Comparison of ENCODE assay signal across 9 cellular contexts in the genomic region with DNA sequence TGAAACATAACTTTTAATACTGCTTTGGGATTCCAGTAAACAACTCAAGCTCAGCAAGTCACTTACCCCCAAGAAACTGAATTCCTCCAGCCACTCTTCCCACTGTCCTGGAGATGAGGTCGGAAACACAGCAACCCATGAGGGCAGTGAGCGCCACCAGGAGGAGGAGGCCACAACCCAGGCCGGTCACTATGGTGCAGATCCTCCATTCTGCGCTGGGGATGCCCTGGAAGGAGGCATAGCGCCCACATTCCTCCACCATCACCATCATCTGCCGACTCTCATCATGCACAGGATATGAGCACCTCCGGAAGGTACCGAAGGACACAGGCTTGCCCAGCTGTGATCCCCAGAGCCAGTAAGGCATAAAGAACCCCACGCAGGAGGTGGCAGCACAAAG. TPM values are rescaled to one million over a fixed set of nuclear protein-coding genes. Genes with fewer than 3 reads are reported as not detected.
DNase-seq lines count a peak whose midpoint lies in the region; TF ChIP-seq lines count a peak whose summit lies in the region.
"Had no signal": no experiment of that assay in that cellular context is flagged by ENCODE, and none has a peak within 500 bp of the region (broad histone marks: within the 10 kb centered on the region; RNA-seq: fewer than 3 reads in every experiment).

No MANE protein-coding gene starts in this region.

- H3K27me3 ChIP-seq in breast epithelium (no peaks in the 10 kb centered on the region), dorsolateral prefrontal cortex (no peaks in the 10 kb centered on the region), uterus (no peaks in the 10 kb centered on the region)

- no peak overlapping the region for H3K4me3 Mint-ChIP-seq in MCF 10A (ENCODE audit: unreplicated experiment)
- peak overlapping the region; percentile 81 for H3K4me3 Mint-ChIP-seq in mesothelial cell of epicardium
- H3K4me3 Mint-ChIP-seq in activated CD4-positive, alpha-beta T cell treated with anti-CD3 and anti-CD28 coated beads, Interleukin-2, amount 10 ng/mL, durations not matched to agents 24 days and 14 days, result no peak overlapping the region

- no TSS peak for BruUV-seq in MCF 10A (replicated peaks; lab: Mats Ljungman, UMichigan)

- no peaks in the 10 kb centered on the region for H3K36me3 Mint-ChIP-seq in MCF 10A (ENCODE audit: insufficient read depth, unreplicated experiment)
- no peaks in the 10 kb centered on the region for H3K36me3 Mint-ChIP-seq in mesothelial cell of epicardium
- no peaks in the 10 kb centered on the region for H3K36me3 Mint-ChIP-seq in activated CD4-positive, alpha-beta T cell treated with anti-CD3 and anti-CD28 coated beads, Interleukin-2, amount 10 ng/mL, durations not matched to agents 24 days and 14 days (ENCODE audit: low read depth)

- H3K27ac ChIP-seq in breast epithelium (peak overlapping the region; percentile 11 to 26), dorsolateral prefrontal cortex (peak overlapping the region in 17 of 59 donors; percentile 2 to 87 (median 32)), uterus (peak overlapping the region; percentile 10 to 91)

- intact Hi-C loops in breast epithelium (cut with DNase I; ENCODE audit: low total_unique reads), result no loop called here
- intact Hi-C loops in MCF 10A (cut with micrococcal nuclease), result loop anchor here (5.0 kb wide), 1 partner anchor 98 kb away; no protein-coding TSS in a partner anchor
- intact Hi-C loops in dorsolateral prefrontal cortex (cut with DNase I), result loop anchor here (5.0 to 10.0 kb wide), 4 partner anchors 86 to 563 kb away; a partner anchor contains a TSS
- intact Hi-C loops in uterus (cut with DNase I; ENCODE audit: low total_unique reads), result no loop called here
- intact Hi-C loops in activated CD4-positive, alpha-beta T cell treated with anti-CD3 and anti-CD28 coated beads, Interleukin-2, amount 10 ng/mL, durations not matched to agents 24 days and 14 days (cut with micrococcal nuclease), result loop anchor here (5.0 kb wide), 2 partner anchors 57 to 1253 kb away; a partner anchor contains a TSS

- TF ChIP-seq POLR2A in breast epithelium (IDR thresholded peaks at IDR 0.05), result no peak
- TF ChIP-seq POLR2A in uterus (IDR thresholded peaks at IDR 0.05), result no peak

- peaks cover 15% of the 10 kb centered on the region for H3K4me1 Mint-ChIP-seq in MCF 10A (ENCODE audit: insufficient read depth, unreplicated experiment)
- H3K4me1 Mint-ChIP-seq in mesothelial cell of epicardium, result peaks cover 57% of the 10 kb centered on the region
- H3K4me1 Mint-ChIP-seq in activated CD4-positive, alpha-beta T cell treated with anti-CD3 and anti-CD28 coated beads, Interleukin-2, amount 10 ng/mL, durations not matched to agents 24 days and 14 days, result peaks cover 14% of the 10 kb centered on the region

- no peaks in the 10 kb centered on the region for H3K4me1 ChIP-seq in breast epithelium
- no peaks in the 10 kb centered on the region for H3K4me1 ChIP-seq in uterus

- CTCF ChIA-PET in MCF 10A (lab: Yijun Ruan, JAX), result interaction anchor here (0.7 to 3.2 kb wide), 5 partner anchors 11 to 1187 kb away, joined by 3 to 18 read pairs (median 4); no protein-coding TSS in a partner anchor

- DNase-seq in breast epithelium (ENCODE audit: low spot score in 2 of 2) (no peak), MCF 10A (ENCODE audit: unreplicated experiment) (no peak), dorsolateral prefrontal cortex (peak in 3 of 10 donors; percentile 44 to 81 (median 45)), mesothelial cell of epicardium (ENCODE audit: low spot score in 2 of 2, unreplicated experiment in 2 of 2) (no peak), uterus (no peak), NCI-H2227 (lab: John Stamatoyannopoulos, UW; ENCODE audit: unreplicated experiment) (no peak), GM19240 (ENCODE audit: insufficient read length, low spot score) (no peak)
- DNase-seq in activated CD4-positive, alpha-beta T cell treated with anti-CD3 and anti-CD28 coated beads, Interleukin-2, amount 10 ng/mL, durations not matched to agents 24 days and 14 days, result no peak
- DNase-seq: stimulated activated CD4-positive, alpha-beta T cell treated with anti-CD3 and anti-CD28 coated beads, Interleukin-2, amount 100 ng/mL, for 48 hours had no signal

- H3K36me3 ChIP-seq in breast epithelium (no peaks in the 10 kb centered on the region), uterus (no peaks in the 10 kb centered on the region)

- H3K9me3 ChIP-seq in breast epithelium, result no peaks in the 10 kb centered on the region
- H3K9me3 ChIP-seq in uterus, result no peaks in the 10 kb centered on the region

- H3K27me3 Mint-ChIP-seq in MCF 10A (ENCODE audit: insufficient read depth, unreplicated experiment) (no peaks in the 10 kb centered on the region), mesothelial cell of epicardium (ENCODE audit: low read depth) (peaks cover 1% of the 10 kb centered on the region)
- peaks cover 54% of the 10 kb centered on the region for H3K27me3 Mint-ChIP-seq in activated CD4-positive, alpha-beta T cell treated with anti-CD3 and anti-CD28 coated beads, Interleukin-2, amount 10 ng/mL, durations not matched to agents 24 days and 14 days

- POLR2A ChIA-PET in MCF 10A (lab: Yijun Ruan, JAX), result no interaction called here

- H3K27ac Mint-ChIP-seq in MCF 10A (ENCODE audit: low read depth, unreplicated experiment) (no peak overlapping the region), mesothelial cell of epicardium (peak overlapping the region; percentile 78)
- H3K27ac Mint-ChIP-seq in activated CD4-positive, alpha-beta T cell treated with anti-CD3 and anti-CD28 coated beads, Interleukin-2, amount 10 ng/mL, durations not matched to agents 24 days and 14 days, result no peak overlapping the region

- no peaks in the 10 kb centered on the region for H3K9me3 Mint-ChIP-seq in MCF 10A (ENCODE audit: unreplicated experiment)
- no peaks in the 10 kb centered on the region for H3K9me3 Mint-ChIP-seq in mesothelial cell of epicardium
- no peaks in the 10 kb centered on the region for H3K9me3 Mint-ChIP-seq in activated CD4-positive, alpha-beta T cell treated with anti-CD3 and anti-CD28 coated beads, Interleukin-2, amount 10 ng/mL, durations not matched to agents 24 days and 14 days

- TF ChIP-seq CTCF in breast epithelium (IDR thresholded peaks at IDR 0.05) (no peak), MCF 10A (IDR thresholded peaks at IDR 0.05; ENCODE audit: unreplicated experiment) (no peak), dorsolateral prefrontal cortex (IDR thresholded peaks at IDR 0.05 in 54 of 56, conservative IDR thresholded peaks at IDR 0.05 in 2 of 56; ENCODE audit: low read depth in 1 of 56, partially characterized antibody in 56 of 56) (peak in 37 of 56 donors; percentile 9 to 54 (median 26)), mesothelial cell of epicardium (IDR thresholded peaks at IDR 0.05; ENCODE audit: unreplicated experiment) (no peak), uterus (IDR thresholded peaks at IDR 0.05) (no peak)

- H3K4me3 ChIP-seq in breast epithelium (peak overlapping the region; percentile 70 to 97 (median 83)), dorsolateral prefrontal cortex (peak overlapping the region in 58 of 59 donors; percentile 1 to 97 (median 84)), uterus (peak overlapping the region; percentile 5 to 80)

RNA-seq across cellular contexts. Expression of a gene that starts 2.2 kb away (rescaled TPM):
- total RNA-seq in breast epithelium, result 10 to 100 TPM; 54.2 to 99.6 (median 91.7) TPM
- total RNA-seq in MCF 10A (2022), result 8.9 and 9.8 TPM in 2 replicates
- total RNA-seq in dorsolateral prefrontal cortex, result 10 to 100 TPM; 28.1 to 66.9 (median 45.5) TPM
- 18.2 to 20.2 TPM (median 19.0 TPM) in 3 replicates for total RNA-seq in mesothelial cell of epicardium
- 100 to 1,000 TPM in 1 of 4 donors, 10 to 100 TPM in 3; 37.9 to 105 (median 86.8) TPM for total RNA-seq in uterus
- total RNA-seq in activated CD4-positive, alpha-beta T cell treated with anti-CD3 and anti-CD28 coated beads, Interleukin-2, amount 10 ng/mL, durations not matched to agents 24 days and 14 days, result 4.8 TPM in 2 replicates

RNA-seq across cellular contexts. Expression of a gene that starts 54.7 kb away (rescaled TPM):
- total RNA-seq in breast epithelium (10 to 100 TPM; 20.5 to 32.2 (median 21.6) TPM), MCF 10A (2022) (28.8 and 37.6 TPM in 2 replicates), dorsolateral prefrontal cortex (100 to 1,000 TPM in 1 of 120 experiments, 10 to 100 TPM in 119; 40.4 to 101 (median 63.2) TPM), mesothelial cell of epicardium (47.8 to 54.4 TPM (median 49.4 TPM) in 3 replicates), uterus (10 to 100 TPM; 17.1 to 83.2 (median 52.2) TPM)
- total RNA-seq in activated CD4-positive, alpha-beta T cell treated with anti-CD3 and anti-CD28 coated beads, Interleukin-2, amount 10 ng/mL, durations not matched to agents 24 days and 14 days, result 24.3 and 30.3 TPM in 2 replicates

Comparison
In these comparisons a context has a peak if more than half of its experiments do, and no peak if none do; other contexts are left out.
1. intact Hi-C loops: an anchor here in MCF 10A (5.0 kb wide), dorsolateral prefrontal cortex (5.0 to 10.0 kb wide) and activated CD4-positive, alpha-beta T cell treated with anti-CD3 and anti-CD28 coated beads, Interleukin-2, amount 10 ng/mL, durations not matched to agents 24 days and 14 days (5.0 kb wide); none called in breast epithelium and uterus.
2. CTCF ChIP-seq: peak in dorsolateral prefrontal cortex (37 of 56); none in breast epithelium (0 of 3), MCF 10A (single experiment), mesothelial cell of epicardium (single experiment) and uterus (0 of 4).
3. Peak in every context shown above with its lines, with median percentiles within 50 percentile points of each other: H3K4me3 ChIP-seq.